In the genomic region with DNA sequence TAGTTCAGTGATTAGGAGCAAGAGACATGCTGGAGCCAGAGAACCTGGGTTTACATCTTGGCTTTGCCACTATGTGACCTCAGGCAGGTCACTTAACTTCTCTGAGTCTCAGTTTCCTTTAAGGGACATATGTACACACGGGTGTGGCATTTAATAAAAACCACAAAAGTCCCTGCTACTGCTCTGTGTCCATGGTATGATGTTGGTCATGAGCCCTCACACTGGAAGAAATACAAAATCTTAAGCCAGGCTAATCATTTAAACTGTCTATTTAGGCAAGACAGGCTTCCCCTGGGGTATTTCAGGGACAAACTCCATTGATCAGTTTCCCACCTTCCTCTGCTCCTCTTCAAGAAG, we compare ENCODE assay signal across 25 cellular contexts. TPM values are rescaled to one million over a fixed set of nuclear protein-coding genes. Genes with fewer than 3 reads are reported as not detected.
DNase-seq lines count a peak whose midpoint lies in the region; ATAC-seq and TF ChIP-seq lines count a peak whose summit lies in the region.
"Had no signal": no experiment of that assay in that cellular context is flagged by ENCODE, and none has a peak within 500 bp of the region (broad histone marks: within the 10 kb centered on the region; RNA-seq: fewer than 3 reads in every experiment).

No MANE protein-coding gene starts in this region.

- H3K27me3 Mint-ChIP-seq in progenitor cell of endocrine pancreas = peaks cover 10% of the 10 kb centered on the region

- H3K36me3 Mint-ChIP-seq in progenitor cell of endocrine pancreas (ENCODE audit: insufficient read depth) = peaks cover 2% of the 10 kb centered on the region
- H3K36me3 Mint-ChIP-seq: CD4-positive, alpha-beta memory T cell had no signal

- H3K27me3 ChIP-seq in AG04450 (ENCODE audit: control insufficient read depth, insufficient read depth, low read length) (peaks cover 3% of the 10 kb centered on the region), PC-9 (ENCODE audit: insufficient read depth, low read depth) (no peaks in the 10 kb centered on the region), esophagus squamous epithelium (peaks cover 0 to 30% (median 0%) of the 10 kb centered on the region in 4 donors)
- H3K27me3 ChIP-seq: adrenal gland, cardiac muscle cell, dorsolateral prefrontal cortex had no signal

- H3K9me3 ChIP-seq in AG04450 (ENCODE audit: control insufficient read depth, insufficient read depth, low read length) (peaks cover 4% of the 10 kb centered on the region; the same call in 1 of the 2 replicates), PC-9 (ENCODE audit: insufficient read depth, low read depth) (peaks cover 7% of the 10 kb centered on the region), esophagus squamous epithelium (peaks cover 0 to 7% (median 6%) of the 10 kb centered on the region in 3 donors)
- H3K9me3 ChIP-seq: adrenal gland, HAP-1 had no signal

- H4K20me1 ChIP-seq in PC-9 (ENCODE audit: insufficient read depth) = no peaks in the 10 kb centered on the region

- CTCF ChIA-PET in AG04450 (lab: Charles Lee) = interaction anchor here (1.0 to 4.3 kb wide), 5 partner anchors 23 to 308 kb away, joined by 3 to 14 read pairs (median 3); no protein-coding TSS in a partner anchor
- CTCF ChIA-PET in PC-9 (lab: Charles Lee) = interaction anchor here (0.5 kb wide), 2 partner anchors 95 to 351 kb away, joined by 4 read pairs; no protein-coding TSS in a partner anchor

- H3K36me3 ChIP-seq in PC-9 (ENCODE audit: low read depth) = no peaks in the 10 kb centered on the region; the same call in 1 of the 2 replicates
- no peaks in the 10 kb centered on the region for H3K36me3 ChIP-seq in esophagus squamous epithelium
- H3K36me3 ChIP-seq: adrenal gland, cardiac muscle cell, HAP-1 had no signal

- H3K9me3 Mint-ChIP-seq in progenitor cell of endocrine pancreas (ENCODE audit: low read depth) = peaks cover 10% of the 10 kb centered on the region

- peak overlapping the region; percentile 29 for H3K27ac Mint-ChIP-seq in progenitor cell of endocrine pancreas
- H3K27ac Mint-ChIP-seq: activated CD4-positive, alpha-beta memory T cell treated with anti-CD3 and anti-CD28 coated beads for 36 hours; T-helper 2 cell treated with Interferon-gamma antibody and Interleukin-4, amounts not matched to agents 5 μg/mL and 100 μg/mL, for 36 hours; WTC11 had no signal

- no peak for ATAC-seq in sciatic nerve
- no peak for ATAC-seq in HG02885 (IDR thresholded peaks at IDR 0.05; ENCODE audit: poor library complexity, unreplicated experiment)

- H3F3A ChIP-seq in PC-9 (ENCODE audit: insufficient read depth, low read depth) = peaks cover 49% of the 10 kb centered on the region

- TF ChIP-seq CTCF in AG04450 (IDR thresholded peaks at IDR 0.05; ENCODE audit: low read depth, low read length) (no peak), PC-9 (conservative IDR thresholded peaks at IDR 0.05) (no peak), esophagus squamous epithelium (IDR thresholded peaks at IDR 0.05) (no peak), progenitor cell of endocrine pancreas (IDR thresholded peaks at IDR 0.05; ENCODE audit: unreplicated experiment) (no peak)

- H3K4me3 ChIP-seq in AG04450 (ENCODE audit: low read depth, low read length) (no peak overlapping the region), PC-9 (no peak overlapping the region), esophagus squamous epithelium (no peak overlapping the region)
- H3K4me3 ChIP-seq: adrenal gland, cardiac muscle cell, dorsolateral prefrontal cortex, HAP-1 had no signal

- WGBS in esophagus squamous epithelium, 2 donors = 0 to 29% methylated on average over 1 of the region's 1 CpG

- H3K79me2 ChIP-seq in PC-9 (ENCODE audit: low read depth) = no peaks in the 10 kb centered on the region

- no peaks in the 10 kb centered on the region for H3K9me2 ChIP-seq in PC-9 (ENCODE audit: insufficient read depth)

- H3K4me3 Mint-ChIP-seq in progenitor cell of endocrine pancreas (ENCODE audit: low read depth) = no peak overlapping the region
- H3K4me3 Mint-ChIP-seq: activated CD4-positive, alpha-beta memory T cell treated with anti-CD3 and anti-CD28 coated beads for 36 hours; CD4-positive, alpha-beta memory T cell; T-helper 2 cell treated with Interferon-gamma antibody and Interleukin-4, amounts not matched to agents 5 μg/mL and 100 μg/mL, for 36 hours; WTC11 had no signal

- H3K4me1 ChIP-seq in PC-9 (replicated peaks; ENCODE audit: insufficient read depth) (peaks cover 71% of the 10 kb centered on the region), esophagus squamous epithelium (peaks cover 0 to 51% (median 27%) of the 10 kb centered on the region in 3 donors)
- H3K4me1 ChIP-seq: HAP-1 had no signal

- peak overlapping the region; percentile 66 for H3K27ac ChIP-seq in AG04450 (ENCODE audit: low read depth, low read length)
- peak overlapping the region; percentile 94 for H3K27ac ChIP-seq in PC-9
- H3K27ac ChIP-seq in esophagus squamous epithelium = peak overlapping the region in 3 of 4 donors; percentile 66 to 88 (median 80)
- H3K27ac ChIP-seq: cardiac muscle cell had no signal

- DNase-seq in AG04450 (ENCODE audit: low read depth, low spot score) (no peak), PC-9 (no peak), esophagus squamous epithelium (lab: John Stamatoyannopoulos, UW) (no peak), progenitor cell of endocrine pancreas (ENCODE audit: low spot score, unreplicated experiment) (no peak), sciatic nerve (ENCODE audit: low spot score) (no peak), NCI-H2171 (lab: John Stamatoyannopoulos, UW) (no peak), NCI-H69 (lab: John Stamatoyannopoulos, UW) (no peak)
- DNase-seq: activated CD4-positive, alpha-beta memory T cell treated with anti-CD3 and anti-CD28 coated beads for 36 hours; activated gamma-delta T cell; activated T-cell treated with anti-CD3 and anti-CD28 coated beads for 4 hours; adrenal gland; CD4-positive, alpha-beta memory T cell; dorsolateral prefrontal cortex; NCI-H2107; occipital lobe; stimulated activated CD4-positive, alpha-beta T cell treated with anti-CD3 and anti-CD28 coated beads, Interleukin-15, amount 100 ng/mL, for 24 hours; stimulated activated CD8-positive, alpha-beta memory T cell treated with anti-CD3 and anti-CD28 coated beads, Interleukin-4, amount 100 ng/mL, for 48 hours had no signal

- H3K4me1 Mint-ChIP-seq in progenitor cell of endocrine pancreas (ENCODE audit: low read depth) = peaks cover 38% of the 10 kb centered on the region
- H3K4me1 Mint-ChIP-seq: CD4-positive, alpha-beta memory T cell had no signal

- intact Hi-C loops in PC-9 (cut with micrococcal nuclease; ENCODE audit: unreplicated experiment) = no loop called here
- intact Hi-C loops in esophagus squamous epithelium (cut with DNase I) = no loop called here
- intact Hi-C loops in sciatic nerve (cut with DNase I) = no loop called here

- peak overlapping the region; percentile 31 for H3K4me2 ChIP-seq in PC-9

- POLR2A ChIA-PET in AG04450 (lab: Yijun Ruan, JAX) (no interaction called here), PC-9 (lab: Charles Lee; ENCODE audit: unreplicated experiment) (interaction anchor here (0.7 kb wide), 1 partner anchor 25 kb away, joined by 4 read pairs; no protein-coding TSS in a partner anchor)

- no TSS peak for BruUV-seq in PC-9 (replicated peaks; lab: Mats Ljungman, UMichigan)

- no peak overlapping the region for H2AFZ ChIP-seq in PC-9

- no peak for TF ChIP-seq POLR2A in esophagus squamous epithelium (IDR thresholded peaks at IDR 0.05)

RNA-seq across cellular contexts. Expression of gene PTGIS, which starts 12.9 kb away (rescaled TPM):
- polyA plus RNA-seq in AG04450 (2011; rRNA removed) = 8.1 TPM in 2 replicates
- 14.1 and 19.3 TPM in 2 replicates for polyA minus RNA-seq in AG04450 (2011; rRNA and poly(A)+ RNA removed)
- total RNA-seq in PC-9 (2021) (26.9 and 30.3 TPM in 2 replicates), esophagus squamous epithelium (10 to 100 TPM in 2 of 4 donors, 1 to 10 TPM in 2; 1.6 to 34.1 (median 8.6) TPM), progenitor cell of endocrine pancreas (18.4 and 19.3 TPM in 2 replicates), sciatic nerve (89.7 TPM)
- total RNA-seq: CD4-positive, alpha-beta memory T cell; MCF 10A; NCI-H460 had no signal
- polyA plus RNA-seq: CD4-positive, alpha-beta memory T cell; keratinocyte had no signal
